Comparison of ENCODE assay signal across 13 cellular contexts in genomic region chr19:53558404-53558803, GRCh38. TPM values are rescaled to one million over a fixed set of nuclear protein-coding genes. Genes with fewer than 3 reads are reported as not detected.
DNase-seq lines count a peak whose midpoint lies in the region; ATAC-seq and TF ChIP-seq lines count a peak whose summit lies in the region.
"Had no signal": no experiment of that assay in that cellular context is flagged by ENCODE, and none has a peak within 500 bp of the region (broad histone marks: within the 10 kb centered on the region; RNA-seq: fewer than 3 reads in every experiment).

No MANE protein-coding gene starts in this region.

- peaks cover 9% of the 10 kb centered on the region for H3K4me1 ChIP-seq in CD8-positive, alpha-beta T cell (ENCODE audit: insufficient read depth, low read length)
- peaks cover 3 to 5% of the 10 kb centered on the region in 2 donors for H3K4me1 ChIP-seq in naive thymus-derived CD4-positive, alpha-beta T cell (ENCODE audit: control insufficient read depth in 2 of 2, insufficient read depth in 2 of 2, low read length in 2 of 2)
- H3K4me1 ChIP-seq: Caco-2 had no signal

- intact Hi-C loops in activated CD8-positive, alpha-beta T cell treated with anti-CD3 and anti-CD28 coated beads for 36 hours (cut with micrococcal nuclease), result no loop called here
- intact Hi-C loops in CD8-positive, alpha-beta T cell (cut with DNase I, micrococcal nuclease), result no loop called here
- intact Hi-C loops in naive thymus-derived CD4-positive, alpha-beta T cell (cut with micrococcal nuclease), result no loop called here

- H3K9me3 ChIP-seq in CD8-positive, alpha-beta T cell (ENCODE audit: low read length), result no peaks in the 10 kb centered on the region
- H3K9me3 ChIP-seq in naive thymus-derived CD4-positive, alpha-beta T cell (ENCODE audit: control insufficient read depth in 2 of 3, low read length in 3 of 3), result no peaks in the 10 kb centered on the region
- H3K9me3 ChIP-seq: Caco-2 had no signal

- H3K27ac ChIP-seq in CD8-positive, alpha-beta T cell (ENCODE audit: low read depth, low read length), result no peak overlapping the region
- H3K27ac ChIP-seq in naive thymus-derived CD4-positive, alpha-beta T cell (ENCODE audit: low read depth, low read length), result no peak overlapping the region
- H3K27ac ChIP-seq: BLaER1 treated with 17β-estradiol and CSF1 and Interleukin-3, amounts not matched to agents 10 nM and 100 nM had no signal

- no peaks in the 10 kb centered on the region for H3K27me3 Mint-ChIP-seq in activated CD8-positive, alpha-beta T cell treated with anti-CD3 and anti-CD28 coated beads for 36 hours
- H3K27me3 Mint-ChIP-seq in activated CD8-positive, alpha-beta T cell treated with anti-CD3 and anti-CD28 coated beads, Interleukin-2, amount 10 ng/mL, durations not matched to agents 7 days and 5 days (ENCODE audit: low read depth), result no peaks in the 10 kb centered on the region
- H3K27me3 Mint-ChIP-seq in CD8-positive, alpha-beta T cell (ENCODE audit: low read depth), result no peaks in the 10 kb centered on the region
- H3K27me3 Mint-ChIP-seq in naive thymus-derived CD4-positive, alpha-beta T cell, result no peaks in the 10 kb centered on the region
- H3K27me3 Mint-ChIP-seq in osteocyte (ENCODE audit: unreplicated experiment), result no peaks in the 10 kb centered on the region

- DNase-seq in activated CD8-positive, alpha-beta T cell treated with anti-CD3 and anti-CD28 coated beads for 36 hours, result no peak
- DNase-seq in activated CD8-positive, alpha-beta T cell treated with anti-CD3 and anti-CD28 coated beads, Interleukin-2, amount 10 ng/mL, durations not matched to agents 7 days and 5 days, result no peak
- no peak for DNase-seq in CD8-positive, alpha-beta T cell
- DNase-seq in erythroblast (lab: John Stamatoyannopoulos, UW), result no peak
- peak in 1 of 9 donors; percentile 27 for DNase-seq in naive thymus-derived CD4-positive, alpha-beta T cell
- no peak for DNase-seq in osteocyte (ENCODE audit: extremely low spot score, unreplicated experiment)
- DNase-seq in HK-2 (ENCODE audit: unreplicated experiment), result no peak
- DNase-seq: ACHN, Caco-2, GF-D8 had no signal

- H3K4me3 Mint-ChIP-seq in activated CD8-positive, alpha-beta T cell treated with anti-CD3 and anti-CD28 coated beads for 36 hours, result no peak overlapping the region
- no peak overlapping the region for H3K4me3 Mint-ChIP-seq in activated CD8-positive, alpha-beta T cell treated with anti-CD3 and anti-CD28 coated beads, Interleukin-2, amount 10 ng/mL, durations not matched to agents 7 days and 5 days
- H3K4me3 Mint-ChIP-seq in CD8-positive, alpha-beta T cell, result peak overlapping the region; percentile 5
- H3K4me3 Mint-ChIP-seq in naive thymus-derived CD4-positive, alpha-beta T cell, result peak overlapping the region in 2 of 10 donors; percentile 9 to 34
- H3K4me3 Mint-ChIP-seq in osteocyte (ENCODE audit: unreplicated experiment), result no peak overlapping the region

- H3K4me1 Mint-ChIP-seq in activated CD8-positive, alpha-beta T cell treated with anti-CD3 and anti-CD28 coated beads for 36 hours (ENCODE audit: low read depth), result peaks cover 11% of the 10 kb centered on the region
- peaks cover 13% of the 10 kb centered on the region for H3K4me1 Mint-ChIP-seq in activated CD8-positive, alpha-beta T cell treated with anti-CD3 and anti-CD28 coated beads, Interleukin-2, amount 10 ng/mL, durations not matched to agents 7 days and 5 days (ENCODE audit: low read depth)
- peaks cover 14% of the 10 kb centered on the region for H3K4me1 Mint-ChIP-seq in CD8-positive, alpha-beta T cell (ENCODE audit: low read depth)
- peaks cover 3 to 24% (median 12%) of the 10 kb centered on the region in 7 donors for H3K4me1 Mint-ChIP-seq in naive thymus-derived CD4-positive, alpha-beta T cell
- H3K4me1 Mint-ChIP-seq in osteocyte (ENCODE audit: unreplicated experiment), result no peaks in the 10 kb centered on the region

- no peak for TF ChIP-seq CTCF in activated CD8-positive, alpha-beta T cell treated with anti-CD3 and anti-CD28 coated beads for 36 hours (IDR thresholded peaks at IDR 0.05)
- TF ChIP-seq CTCF in CD8-positive, alpha-beta T cell (IDR thresholded peaks at IDR 0.05), result no peak
- TF ChIP-seq CTCF in osteocyte (IDR thresholded peaks at IDR 0.05), result no peak

- peaks cover 1% of the 10 kb centered on the region for H3K9me3 Mint-ChIP-seq in activated CD8-positive, alpha-beta T cell treated with anti-CD3 and anti-CD28 coated beads for 36 hours
- peaks cover 8% of the 10 kb centered on the region for H3K9me3 Mint-ChIP-seq in activated CD8-positive, alpha-beta T cell treated with anti-CD3 and anti-CD28 coated beads, Interleukin-2, amount 10 ng/mL, durations not matched to agents 7 days and 5 days (ENCODE audit: insufficient read depth)
- no peaks in the 10 kb centered on the region for H3K9me3 Mint-ChIP-seq in CD8-positive, alpha-beta T cell
- peaks cover 0 to 27% (median 8%) of the 10 kb centered on the region in 11 donors for H3K9me3 Mint-ChIP-seq in naive thymus-derived CD4-positive, alpha-beta T cell
- H3K9me3 Mint-ChIP-seq in osteocyte (ENCODE audit: unreplicated experiment), result no peaks in the 10 kb centered on the region

- H3K36me3 ChIP-seq in CD8-positive, alpha-beta T cell (ENCODE audit: insufficient read depth, low read length), result peaks cover 15% of the 10 kb centered on the region
- H3K36me3 ChIP-seq in naive thymus-derived CD4-positive, alpha-beta T cell (ENCODE audit: control insufficient read depth in 2 of 3, insufficient read depth in 3 of 3, low read length in 3 of 3), result peaks cover 6 to 28% (median 9%) of the 10 kb centered on the region in 3 experiments

- CTCF ChIA-PET in activated CD8-positive, alpha-beta T cell treated with anti-CD3 and anti-CD28 coated beads for 36 hours (lab: Charles Lee), result interaction anchor here (1.2 kb wide), 1 partner anchor 234 kb away, joined by 3 read pairs; no protein-coding TSS in a partner anchor
- CTCF ChIA-PET in activated CD8-positive, alpha-beta T cell treated with anti-CD3 and anti-CD28 coated beads, Interleukin-2, amount 10 ng/mL, durations not matched to agents 7 days and 5 days (lab: Charles Lee), result no interaction called here
- CTCF ChIA-PET in CD8-positive, alpha-beta T cell (lab: Charles Lee), result no interaction called here
- CTCF ChIA-PET in naive thymus-derived CD4-positive, alpha-beta T cell (lab: Charles Lee), result no interaction called here

- no peak for ATAC-seq in activated CD8-positive, alpha-beta T cell treated with anti-CD3 and anti-CD28 coated beads for 36 hours
- ATAC-seq in activated CD8-positive, alpha-beta T cell treated with anti-CD3 and anti-CD28 coated beads, Interleukin-2, amount 10 ng/mL, durations not matched to agents 7 days and 5 days, result no peak
- no peak for ATAC-seq in CD8-positive, alpha-beta T cell
- no peak for ATAC-seq in naive thymus-derived CD4-positive, alpha-beta T cell
- no peak for ATAC-seq in GM21515 (IDR thresholded peaks at IDR 0.05; ENCODE audit: unreplicated experiment)
- ATAC-seq: HCT116 had no signal

- POLR2A ChIA-PET in activated CD8-positive, alpha-beta T cell treated with anti-CD3 and anti-CD28 coated beads for 36 hours (lab: Charles Lee), result no interaction called here
- POLR2A ChIA-PET in activated CD8-positive, alpha-beta T cell treated with anti-CD3 and anti-CD28 coated beads, Interleukin-2, amount 10 ng/mL, durations not matched to agents 7 days and 5 days (lab: Charles Lee), result no interaction called here
- POLR2A ChIA-PET in CD8-positive, alpha-beta T cell (lab: Charles Lee), result no interaction called here
- POLR2A ChIA-PET in naive thymus-derived CD4-positive, alpha-beta T cell (lab: Charles Lee), result no interaction called here

- H3K4me3 ChIP-seq in CD8-positive, alpha-beta T cell (ENCODE audit: low read depth, low read length), result no peak overlapping the region
- no peak overlapping the region for H3K4me3 ChIP-seq in naive thymus-derived CD4-positive, alpha-beta T cell (ENCODE audit: low read length)
- H3K4me3 ChIP-seq: BLaER1 treated with 17β-estradiol and CSF1 and Interleukin-3, amounts not matched to agents 10 nM and 100 nM had no signal

- H3K36me3 Mint-ChIP-seq in activated CD8-positive, alpha-beta T cell treated with anti-CD3 and anti-CD28 coated beads for 36 hours (ENCODE audit: low read depth), result peaks cover 60% of the 10 kb centered on the region
- peaks cover 46% of the 10 kb centered on the region for H3K36me3 Mint-ChIP-seq in activated CD8-positive, alpha-beta T cell treated with anti-CD3 and anti-CD28 coated beads, Interleukin-2, amount 10 ng/mL, durations not matched to agents 7 days and 5 days (ENCODE audit: low read depth)
- peaks cover 72% of the 10 kb centered on the region for H3K36me3 Mint-ChIP-seq in CD8-positive, alpha-beta T cell
- H3K36me3 Mint-ChIP-seq in naive thymus-derived CD4-positive, alpha-beta T cell, result peaks cover 12 to 55% (median 35%) of the 10 kb centered on the region in 5 donors
- peaks cover 13% of the 10 kb centered on the region for H3K36me3 Mint-ChIP-seq in osteocyte (ENCODE audit: unreplicated experiment)

- H3K27ac Mint-ChIP-seq in activated CD8-positive, alpha-beta T cell treated with anti-CD3 and anti-CD28 coated beads for 36 hours, result peak overlapping the region; percentile 30
- no peak overlapping the region for H3K27ac Mint-ChIP-seq in activated CD8-positive, alpha-beta T cell treated with anti-CD3 and anti-CD28 coated beads, Interleukin-2, amount 10 ng/mL, durations not matched to agents 7 days and 5 days
- peak overlapping the region; percentile 64 for H3K27ac Mint-ChIP-seq in CD8-positive, alpha-beta T cell
- H3K27ac Mint-ChIP-seq in naive thymus-derived CD4-positive, alpha-beta T cell, result peak overlapping the region in 5 of 9 donors; percentile 52 to 88 (median 70)
- H3K27ac Mint-ChIP-seq in osteocyte (ENCODE audit: unreplicated experiment), result no peak overlapping the region

- H3K27me3 ChIP-seq in CD8-positive, alpha-beta T cell (ENCODE audit: insufficient read depth, low read length), result no peaks in the 10 kb centered on the region
- no peaks in the 10 kb centered on the region for H3K27me3 ChIP-seq in naive thymus-derived CD4-positive, alpha-beta T cell (ENCODE audit: control insufficient read depth in 2 of 2, insufficient read depth in 2 of 2, low read length in 2 of 2)
- H3K27me3 ChIP-seq: BLaER1 treated with 17β-estradiol and CSF1 and Interleukin-3, amounts not matched to agents 10 nM and 100 nM had no signal

- peak; percentile 32 for TF ChIP-seq POLR2A in erythroblast (IDR thresholded peaks at IDR 0.05; ENCODE audit: low read length)

RNA-seq across cellular contexts. Expression of gene ZNF331, which starts 20.5 kb away (rescaled TPM):
- 10 to 100 TPM; 34.8 to 36.4 TPM for total RNA-seq in activated CD8-positive, alpha-beta T cell treated with anti-CD3 and anti-CD28 coated beads for 36 hours
- total RNA-seq in activated CD8-positive, alpha-beta T cell treated with anti-CD3 and anti-CD28 coated beads, Interleukin-2, amount 10 ng/mL, durations not matched to agents 7 days and 5 days, result 10 to 100 TPM; 17.3 to 20.6 TPM
- total RNA-seq in CD8-positive, alpha-beta T cell, result 100 to 1,000 TPM; 784 to 793 TPM
- 100 to 1,000 TPM in 2 of 5 experiments, 10 to 100 TPM in 3; 18.1 to 318 (median 68.6) TPM for total RNA-seq in naive thymus-derived CD4-positive, alpha-beta T cell
- 10 to 100 TPM; 35.0 to 52.1 TPM for polyA plus RNA-seq in naive thymus-derived CD4-positive, alpha-beta T cell
- 7.4 and 8.0 TPM in 2 replicates for total RNA-seq in osteocyte

Comparison
In these comparisons a context has a peak if more than half of its experiments do, and no peak if none do; other contexts are left out.
1. H3K27ac Mint-ChIP-seq: peak in activated CD8-positive, alpha-beta T cell treated with anti-CD3 and anti-CD28 coated beads for 36 hours (single experiment), CD8-positive, alpha-beta T cell (single experiment) and naive thymus-derived CD4-positive, alpha-beta T cell (5 of 9); none in activated CD8-positive, alpha-beta T cell treated with anti-CD3 and anti-CD28 coated beads, Interleukin-2, amount 10 ng/mL, durations not matched to agents 7 days and 5 days (single experiment) and osteocyte (single experiment).